Comparison of ENCODE assay signal across 1 cellular context in the genomic region with DNA sequence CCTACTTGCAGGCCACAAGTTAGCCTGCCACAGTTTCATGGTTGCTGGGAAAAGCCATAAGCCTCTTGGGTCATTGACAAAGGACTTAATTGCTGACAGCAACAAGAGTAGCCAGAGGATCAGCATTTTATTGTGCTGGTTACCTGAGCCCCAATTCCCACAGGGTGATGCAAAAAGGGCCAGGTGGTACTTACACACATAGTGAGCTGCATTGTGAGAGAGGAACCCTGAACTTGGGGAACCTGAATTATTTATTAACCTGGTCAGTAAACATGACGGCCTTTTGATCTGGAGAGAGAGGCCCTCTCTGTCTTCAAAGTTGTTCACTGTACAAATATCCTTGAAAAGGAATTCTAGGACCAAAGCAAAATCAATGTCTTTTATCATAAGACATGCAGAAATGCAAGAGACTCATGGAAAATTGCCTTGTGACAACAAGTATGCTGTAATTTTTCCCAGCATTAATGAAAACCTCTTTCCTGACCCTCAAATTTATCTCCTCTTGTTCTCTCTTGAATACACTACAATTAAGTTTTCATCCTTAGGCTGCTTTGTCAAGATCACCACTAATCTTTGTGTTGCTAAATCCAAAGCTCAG.
TF ChIP-seq lines count a peak whose summit lies in the region.

No MANE protein-coding gene starts in this region.

TF ChIP-seq in HepG2, 621 proteins besides CTCF, POLR2A, EP300 and RAD21 (continued from another document and continues in another):
- TF ChIP-seq, protein P1, sequence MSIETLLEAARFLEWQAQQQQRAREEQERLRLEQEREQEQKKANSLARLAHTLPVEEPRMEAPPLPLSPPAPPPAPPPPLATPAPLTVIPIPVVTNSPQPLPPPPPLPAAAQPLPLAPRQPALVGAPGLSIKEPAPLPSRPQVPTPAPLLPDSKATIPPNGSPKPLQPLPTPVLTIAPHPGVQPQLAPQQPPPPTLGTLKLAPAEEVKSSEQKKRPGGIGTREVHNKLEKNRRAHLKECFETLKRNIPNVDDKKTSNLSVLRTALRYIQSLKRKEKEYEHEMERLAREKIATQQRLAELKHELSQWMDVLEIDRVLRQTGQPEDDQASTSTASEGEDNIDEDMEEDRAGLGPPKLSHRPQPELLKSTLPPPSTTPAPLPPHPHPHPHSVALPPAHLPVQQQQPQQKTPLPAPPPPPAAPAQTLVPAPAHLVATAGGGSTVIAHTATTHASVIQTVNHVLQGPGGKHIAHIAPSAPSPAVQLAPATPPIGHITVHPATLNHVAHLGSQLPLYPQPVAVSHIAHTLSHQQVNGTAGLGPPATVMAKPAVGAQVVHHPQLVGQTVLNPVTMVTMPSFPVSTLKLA (IDR thresholded peaks at IDR 0.05) = no peak
- no peak for TF ChIP-seq THYN1 (CRISPR knock-in tag; IDR thresholded peaks at IDR 0.05; ENCODE audit: borderline replicate concordance, low read depth)
- TF ChIP-seq CAMTA2 (CRISPR knock-in tag; IDR thresholded peaks at IDR 0.05; ENCODE audit: borderline replicate concordance) = no peak
- no peak for TF ChIP-seq RBM22 (optimal IDR thresholded peaks at IDR 0.05; ENCODE audit: low read length)
- peak; percentile 81; the same call in 1 of the 2 replicates for TF ChIP-seq TP53 (CRISPR knock-in tag; conservative IDR thresholded peaks at IDR 0.05)
- TF ChIP-seq NFIC (IDR thresholded peaks at IDR 0.05; ENCODE audit: low read length) = peak; percentile 100
- no peak for TF ChIP-seq ZNF20 (CRISPR knock-in tag; IDR thresholded peaks at IDR 0.05)
- peak; percentile 77 for TF ChIP-seq ZNF781 (CRISPR knock-in tag; IDR thresholded peaks at IDR 0.05; ENCODE audit: borderline replicate concordance, not compliant biosample characterization)
- TF ChIP-seq, protein P2, sequence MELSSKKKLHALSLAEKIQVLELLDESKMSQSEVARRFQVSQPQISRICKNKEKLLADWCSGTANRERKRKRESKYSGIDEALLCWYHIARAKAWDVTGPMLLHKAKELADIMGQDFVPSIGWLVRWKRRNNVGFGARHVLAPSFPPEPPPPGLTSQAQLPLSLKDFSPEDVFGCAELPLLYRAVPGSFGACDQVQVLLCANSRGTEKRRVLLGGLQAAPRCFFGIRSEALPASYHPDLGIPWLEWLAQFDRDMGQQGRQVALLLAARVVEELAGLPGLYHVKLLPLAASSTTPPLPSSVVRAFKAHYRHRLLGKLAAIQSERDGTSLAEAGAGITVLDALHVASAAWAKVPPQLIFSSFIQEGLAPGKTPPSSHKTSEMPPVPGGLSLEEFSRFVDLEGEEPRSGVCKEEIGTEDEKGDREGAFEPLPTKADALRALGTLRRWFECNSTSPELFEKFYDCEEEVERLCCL (CRISPR knock-in tag; IDR thresholded peaks at IDR 0.05; ENCODE audit: borderline replicate concordance) = no peak
- TF ChIP-seq MXD4 (CRISPR knock-in tag; IDR thresholded peaks at IDR 0.05) = peak; percentile 56; the same call in 1 of the 2 replicates
- peak; percentile 98 for TF ChIP-seq GATAD2A (CRISPR knock-in tag; IDR thresholded peaks at IDR 0.05)
- no peak for TF ChIP-seq SP1 (IDR thresholded peaks at IDR 0.05)
- TF ChIP-seq SP1 (CRISPR knock-in tag; IDR thresholded peaks at IDR 0.05) = no peak
- TF ChIP-seq GATA4 (IDR thresholded peaks at IDR 0.05; ENCODE audit: borderline replicate concordance, low read depth) = peak; percentile 97
- 0 out of 2 replicates have a peak, but pooled peaks have one; percentile 78 for TF ChIP-seq ZNF136 (CRISPR knock-in tag; IDR thresholded peaks at IDR 0.05; ENCODE audit: low read depth)
- peak; percentile 52; the same call in 1 of the 2 replicates for TF ChIP-seq ZSCAN9 (CRISPR knock-in tag; IDR thresholded peaks at IDR 0.05; ENCODE audit: borderline replicate concordance)
- no peak for TF ChIP-seq TBP (CRISPR knock-in tag; IDR thresholded peaks at IDR 0.05)
- TF ChIP-seq, protein P3, sequence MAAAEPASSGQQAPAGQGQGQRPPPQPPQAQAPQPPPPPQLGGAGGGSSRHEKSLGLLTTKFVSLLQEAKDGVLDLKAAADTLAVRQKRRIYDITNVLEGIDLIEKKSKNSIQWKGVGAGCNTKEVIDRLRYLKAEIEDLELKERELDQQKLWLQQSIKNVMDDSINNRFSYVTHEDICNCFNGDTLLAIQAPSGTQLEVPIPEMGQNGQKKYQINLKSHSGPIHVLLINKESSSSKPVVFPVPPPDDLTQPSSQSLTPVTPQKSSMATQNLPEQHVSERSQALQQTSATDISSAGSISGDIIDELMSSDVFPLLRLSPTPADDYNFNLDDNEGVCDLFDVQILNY (CRISPR knock-in tag; conservative IDR thresholded peaks at IDR 0.05) = no peak
- TF ChIP-seq ZSCAN31 (CRISPR knock-in tag; IDR thresholded peaks at IDR 0.05; ENCODE audit: low read depth) = 0 out of 2 replicates have a peak, but pooled peaks have one; percentile 73
- TF ChIP-seq, protein P4, sequence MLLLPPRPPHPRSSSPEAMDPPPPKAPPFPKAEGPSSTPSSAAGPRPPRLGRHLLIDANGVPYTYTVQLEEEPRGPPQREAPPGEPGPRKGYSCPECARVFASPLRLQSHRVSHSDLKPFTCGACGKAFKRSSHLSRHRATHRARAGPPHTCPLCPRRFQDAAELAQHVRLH (CRISPR knock-in tag; IDR thresholded peaks at IDR 0.05; ENCODE audit: borderline replicate concordance, low read depth) = peak; percentile 52; the same call in 1 of the 2 replicates
- TF ChIP-seq PLRG1 (conservative IDR thresholded peaks at IDR 0.05) = no peak
- TF ChIP-seq DPF2 (CRISPR knock-in tag; IDR thresholded peaks at IDR 0.05; ENCODE audit: borderline replicate concordance, low read depth) = peak; percentile 96
- TF ChIP-seq, protein P5, sequence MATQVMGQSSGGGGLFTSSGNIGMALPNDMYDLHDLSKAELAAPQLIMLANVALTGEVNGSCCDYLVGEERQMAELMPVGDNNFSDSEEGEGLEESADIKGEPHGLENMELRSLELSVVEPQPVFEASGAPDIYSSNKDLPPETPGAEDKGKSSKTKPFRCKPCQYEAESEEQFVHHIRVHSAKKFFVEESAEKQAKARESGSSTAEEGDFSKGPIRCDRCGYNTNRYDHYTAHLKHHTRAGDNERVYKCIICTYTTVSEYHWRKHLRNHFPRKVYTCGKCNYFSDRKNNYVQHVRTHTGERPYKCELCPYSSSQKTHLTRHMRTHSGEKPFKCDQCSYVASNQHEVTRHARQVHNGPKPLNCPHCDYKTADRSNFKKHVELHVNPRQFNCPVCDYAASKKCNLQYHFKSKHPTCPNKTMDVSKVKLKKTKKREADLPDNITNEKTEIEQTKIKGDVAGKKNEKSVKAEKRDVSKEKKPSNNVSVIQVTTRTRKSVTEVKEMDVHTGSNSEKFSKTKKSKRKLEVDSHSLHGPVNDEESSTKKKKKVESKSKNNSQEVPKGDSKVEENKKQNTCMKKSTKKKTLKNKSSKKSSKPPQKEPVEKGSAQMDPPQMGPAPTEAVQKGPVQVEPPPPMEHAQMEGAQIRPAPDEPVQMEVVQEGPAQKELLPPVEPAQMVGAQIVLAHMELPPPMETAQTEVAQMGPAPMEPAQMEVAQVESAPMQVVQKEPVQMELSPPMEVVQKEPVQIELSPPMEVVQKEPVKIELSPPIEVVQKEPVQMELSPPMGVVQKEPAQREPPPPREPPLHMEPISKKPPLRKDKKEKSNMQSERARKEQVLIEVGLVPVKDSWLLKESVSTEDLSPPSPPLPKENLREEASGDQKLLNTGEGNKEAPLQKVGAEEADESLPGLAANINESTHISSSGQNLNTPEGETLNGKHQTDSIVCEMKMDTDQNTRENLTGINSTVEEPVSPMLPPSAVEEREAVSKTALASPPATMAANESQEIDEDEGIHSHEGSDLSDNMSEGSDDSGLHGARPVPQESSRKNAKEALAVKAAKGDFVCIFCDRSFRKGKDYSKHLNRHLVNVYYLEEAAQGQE (IDR thresholded peaks at IDR 0.05; ENCODE audit: borderline replicate concordance in 1 of 2, low read depth in 1 of 2, low read length in 2 of 2) = peak in 1 of 2 experiments; percentile 78; a peak in 2 of 4 replicates
- TF ChIP-seq, protein P6, sequence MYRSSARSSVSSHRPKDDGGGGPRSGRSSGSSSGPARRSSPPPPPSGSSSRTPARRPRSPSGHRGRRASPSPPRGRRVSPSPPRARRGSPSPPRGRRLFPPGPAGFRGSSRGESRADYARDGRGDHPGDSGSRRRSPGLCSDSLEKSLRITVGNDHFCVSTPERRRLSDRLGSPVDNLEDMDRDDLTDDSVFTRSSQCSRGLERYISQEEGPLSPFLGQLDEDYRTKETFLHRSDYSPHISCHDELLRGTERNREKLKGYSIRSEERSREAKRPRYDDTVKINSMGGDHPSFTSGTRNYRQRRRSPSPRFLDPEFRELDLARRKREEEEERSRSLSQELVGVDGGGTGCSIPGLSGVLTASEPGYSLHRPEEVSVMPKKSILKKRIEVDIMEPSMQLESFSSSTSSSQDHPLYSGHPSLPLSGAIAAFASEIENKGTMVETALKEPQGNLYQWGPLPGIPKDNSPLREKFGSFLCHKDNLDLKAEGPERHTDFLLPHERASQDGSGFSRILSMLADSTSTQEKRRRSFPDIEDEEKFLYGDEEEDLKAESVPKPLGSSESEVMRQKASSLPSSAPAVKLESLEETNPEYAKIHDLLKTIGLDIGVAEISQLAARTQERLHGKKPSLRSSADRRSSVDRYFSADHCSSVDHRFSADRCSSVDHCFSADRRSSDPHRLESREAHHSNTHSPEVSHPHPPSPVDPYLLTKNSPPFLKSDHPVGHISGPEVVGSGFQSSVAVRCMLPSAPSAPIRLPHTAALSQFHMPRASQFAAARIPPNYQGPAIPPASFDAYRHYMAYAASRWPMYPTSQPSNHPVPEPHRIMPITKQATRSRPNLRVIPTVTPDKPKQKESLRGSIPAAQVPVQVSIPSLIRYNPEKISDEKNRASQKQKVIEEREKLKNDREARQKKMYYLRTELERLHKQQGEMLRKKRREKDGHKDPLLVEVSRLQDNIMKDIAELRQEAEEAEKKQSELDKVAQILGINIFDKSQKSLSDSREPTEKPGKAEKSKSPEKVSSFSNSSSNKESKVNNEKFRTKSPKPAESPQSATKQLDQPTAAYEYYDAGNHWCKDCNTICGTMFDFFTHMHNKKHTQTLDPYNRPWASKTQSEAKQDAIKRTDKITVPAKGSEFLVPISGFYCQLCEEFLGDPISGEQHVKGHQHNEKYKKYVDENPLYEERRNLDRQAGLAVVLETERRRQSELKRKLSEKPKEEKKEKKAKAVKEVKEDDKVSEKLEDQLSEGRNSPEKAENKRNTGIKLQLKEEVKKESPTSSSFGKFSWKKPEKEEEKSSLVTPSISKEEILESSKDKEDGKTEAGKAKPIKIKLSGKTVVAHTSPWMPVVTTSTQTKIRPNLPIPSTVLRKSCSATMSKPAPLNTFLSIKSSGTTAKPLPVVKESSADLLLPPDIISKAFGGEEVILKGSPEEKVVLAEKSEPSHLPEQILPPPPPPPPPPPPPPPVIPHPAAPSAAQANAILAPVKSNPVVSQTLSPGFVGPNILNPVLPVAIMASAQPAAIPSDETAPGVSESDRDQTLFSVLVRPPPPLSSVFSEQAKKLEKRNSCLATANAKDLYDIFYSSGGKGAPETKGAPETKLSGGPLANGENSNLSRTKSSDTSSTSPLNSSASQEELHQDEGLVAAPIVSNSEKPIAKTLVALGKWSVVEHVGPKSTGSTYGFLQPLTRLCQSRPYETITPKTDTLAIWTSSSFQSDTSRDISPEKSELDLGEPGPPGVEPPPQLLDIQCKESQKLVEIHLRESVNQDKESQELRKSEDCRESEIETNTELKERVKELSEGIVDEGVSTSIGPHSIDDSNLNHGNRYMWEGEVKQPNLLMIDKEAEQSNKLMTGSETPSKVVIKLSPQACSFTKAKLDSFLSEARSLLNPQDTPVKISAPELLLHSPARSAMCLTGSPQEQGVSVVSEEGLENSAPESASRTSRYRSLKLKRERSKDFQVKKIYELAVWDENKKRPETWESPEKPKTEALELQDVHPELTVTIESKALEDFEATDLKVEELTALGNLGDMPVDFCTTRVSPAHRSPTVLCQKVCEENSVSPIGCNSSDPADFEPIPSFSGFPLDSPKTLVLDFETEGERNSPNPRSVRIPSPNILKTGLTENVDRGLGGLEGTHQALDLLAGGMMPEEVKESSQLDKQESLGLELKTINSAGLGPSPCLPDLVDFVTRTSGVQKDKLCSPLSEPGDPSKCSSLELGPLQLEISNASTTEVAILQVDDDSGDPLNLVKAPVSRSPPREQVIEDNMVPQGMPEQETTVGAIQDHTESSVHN (CRISPR knock-in tag; IDR thresholded peaks at IDR 0.05) = peak; percentile 55; the same call in 1 of the 2 replicates
- TF ChIP-seq, protein P7, sequence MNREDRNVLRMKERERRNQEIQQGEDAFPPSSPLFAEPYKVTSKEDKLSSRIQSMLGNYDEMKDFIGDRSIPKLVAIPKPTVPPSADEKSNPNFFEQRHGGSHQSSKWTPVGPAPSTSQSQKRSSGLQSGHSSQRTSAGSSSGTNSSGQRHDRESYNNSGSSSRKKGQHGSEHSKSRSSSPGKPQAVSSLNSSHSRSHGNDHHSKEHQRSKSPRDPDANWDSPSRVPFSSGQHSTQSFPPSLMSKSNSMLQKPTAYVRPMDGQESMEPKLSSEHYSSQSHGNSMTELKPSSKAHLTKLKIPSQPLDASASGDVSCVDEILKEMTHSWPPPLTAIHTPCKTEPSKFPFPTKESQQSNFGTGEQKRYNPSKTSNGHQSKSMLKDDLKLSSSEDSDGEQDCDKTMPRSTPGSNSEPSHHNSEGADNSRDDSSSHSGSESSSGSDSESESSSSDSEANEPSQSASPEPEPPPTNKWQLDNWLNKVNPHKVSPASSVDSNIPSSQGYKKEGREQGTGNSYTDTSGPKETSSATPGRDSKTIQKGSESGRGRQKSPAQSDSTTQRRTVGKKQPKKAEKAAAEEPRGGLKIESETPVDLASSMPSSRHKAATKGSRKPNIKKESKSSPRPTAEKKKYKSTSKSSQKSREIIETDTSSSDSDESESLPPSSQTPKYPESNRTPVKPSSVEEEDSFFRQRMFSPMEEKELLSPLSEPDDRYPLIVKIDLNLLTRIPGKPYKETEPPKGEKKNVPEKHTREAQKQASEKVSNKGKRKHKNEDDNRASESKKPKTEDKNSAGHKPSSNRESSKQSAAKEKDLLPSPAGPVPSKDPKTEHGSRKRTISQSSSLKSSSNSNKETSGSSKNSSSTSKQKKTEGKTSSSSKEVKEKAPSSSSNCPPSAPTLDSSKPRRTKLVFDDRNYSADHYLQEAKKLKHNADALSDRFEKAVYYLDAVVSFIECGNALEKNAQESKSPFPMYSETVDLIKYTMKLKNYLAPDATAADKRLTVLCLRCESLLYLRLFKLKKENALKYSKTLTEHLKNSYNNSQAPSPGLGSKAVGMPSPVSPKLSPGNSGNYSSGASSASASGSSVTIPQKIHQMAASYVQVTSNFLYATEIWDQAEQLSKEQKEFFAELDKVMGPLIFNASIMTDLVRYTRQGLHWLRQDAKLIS (CRISPR knock-in tag; IDR thresholded peaks at IDR 0.05) = peak; percentile 85
- no peak for TF ChIP-seq ZNF224 (CRISPR knock-in tag; IDR thresholded peaks at IDR 0.05)
- peak; percentile 51 for TF ChIP-seq STAG1 (CRISPR knock-in tag; IDR thresholded peaks at IDR 0.05)
- TF ChIP-seq, protein P8, sequence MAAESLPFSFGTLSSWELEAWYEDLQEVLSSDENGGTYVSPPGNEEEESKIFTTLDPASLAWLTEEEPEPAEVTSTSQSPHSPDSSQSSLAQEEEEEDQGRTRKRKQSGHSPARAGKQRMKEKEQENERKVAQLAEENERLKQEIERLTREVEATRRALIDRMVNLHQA (CRISPR knock-in tag; IDR thresholded peaks at IDR 0.05) = no peak
- TF ChIP-seq, protein P9, sequence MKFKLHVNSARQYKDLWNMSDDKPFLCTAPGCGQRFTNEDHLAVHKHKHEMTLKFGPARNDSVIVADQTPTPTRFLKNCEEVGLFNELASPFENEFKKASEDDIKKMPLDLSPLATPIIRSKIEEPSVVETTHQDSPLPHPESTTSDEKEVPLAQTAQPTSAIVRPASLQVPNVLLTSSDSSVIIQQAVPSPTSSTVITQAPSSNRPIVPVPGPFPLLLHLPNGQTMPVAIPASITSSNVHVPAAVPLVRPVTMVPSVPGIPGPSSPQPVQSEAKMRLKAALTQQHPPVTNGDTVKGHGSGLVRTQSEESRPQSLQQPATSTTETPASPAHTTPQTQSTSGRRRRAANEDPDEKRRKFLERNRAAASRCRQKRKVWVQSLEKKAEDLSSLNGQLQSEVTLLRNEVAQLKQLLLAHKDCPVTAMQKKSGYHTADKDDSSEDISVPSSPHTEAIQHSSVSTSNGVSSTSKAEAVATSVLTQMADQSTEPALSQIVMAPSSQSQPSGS (CRISPR knock-in tag; IDR thresholded peaks at IDR 0.05) = peak; percentile 89
- peak; percentile 87; the same call in 1 of the 2 replicates for TF ChIP-seq KDM3A (CRISPR knock-in tag; IDR thresholded peaks at IDR 0.05; ENCODE audit: low read depth)
- TF ChIP-seq ZNF484 (CRISPR knock-in tag; IDR thresholded peaks at IDR 0.05; ENCODE audit: borderline replicate concordance, low read depth) = no peak
